In genomic region chr15:69298697-69299441, GRCh38 we compare ENCODE assay signal across 8 cellular contexts. TPM values are rescaled to one million over a fixed set of nuclear protein-coding genes. Genes with fewer than 3 reads are reported as not detected.
DNase-seq lines count a peak whose midpoint lies in the region; ATAC-seq and TF ChIP-seq lines count a peak whose summit lies in the region.

Gene PAQR5 (plus strand): TSS chr15:69298912. CDS start chr15:69360081, 61,169 bp downstream.

- H3K27me3 ChIP-seq in CD4-positive, alpha-beta T cell (ENCODE audit: control insufficient read depth, insufficient read depth, low read length) = peaks cover 42% of the 10 kb centered on the region
- peaks cover 42% of the 10 kb centered on the region for H3K27me3 ChIP-seq in cardiac muscle cell

- no peak within 1 kb of the TSS for H3K27ac ChIP-seq in CD4-positive, alpha-beta T cell (ENCODE audit: low read depth, low read length)
- H3K27ac ChIP-seq in cardiac muscle cell = no peak within 1 kb of the TSS

- POLR2A ChIA-PET in CD4-positive, alpha-beta T cell (lab: Charles Lee) = interaction anchor here (0.6 kb wide), 1 partner anchor 131 kb away, joined by 3 read pairs; no protein-coding TSS in a partner anchor
- POLR2A ChIA-PET in activated CD8-positive, alpha-beta T cell treated with anti-CD3 and anti-CD28 coated beads for 36 hours (lab: Charles Lee) = interaction anchor here (0.6 kb wide), 1 partner anchor 526 kb away, joined by 3 read pairs; no protein-coding TSS in a partner anchor

- H3K4me1 Mint-ChIP-seq in CD4-positive, alpha-beta T cell (ENCODE audit: low read depth) = no peaks in the 10 kb centered on the region
- H3K4me1 Mint-ChIP-seq in activated CD8-positive, alpha-beta T cell treated with anti-CD3 and anti-CD28 coated beads for 36 hours (ENCODE audit: low read depth) = peaks cover 3% of the 10 kb centered on the region
- H3K4me1 Mint-ChIP-seq in progenitor cell of endocrine pancreas (ENCODE audit: low read depth) = peaks cover 12% of the 10 kb centered on the region

- no peak within 1 kb of the TSS for H3K27ac Mint-ChIP-seq in CD4-positive, alpha-beta T cell
- H3K27ac Mint-ChIP-seq in activated CD8-positive, alpha-beta T cell treated with anti-CD3 and anti-CD28 coated beads for 36 hours = no peak within 1 kb of the TSS
- H3K27ac Mint-ChIP-seq in progenitor cell of endocrine pancreas = no peak within 1 kb of the TSS

- TF ChIP-seq CTCF in CD4-positive, alpha-beta T cell (IDR thresholded peaks at IDR 0.05) = no peak
- TF ChIP-seq CTCF in activated CD8-positive, alpha-beta T cell treated with anti-CD3 and anti-CD28 coated beads for 36 hours (IDR thresholded peaks at IDR 0.05) = no peak
- TF ChIP-seq CTCF in cardiac muscle cell (IDR thresholded peaks at IDR 0.05; ENCODE audit: low read depth, low read length) = no peak
- TF ChIP-seq CTCF in progenitor cell of endocrine pancreas (IDR thresholded peaks at IDR 0.05; ENCODE audit: unreplicated experiment) = no peak

- peak within 1 kb of the TSS; percentile 57 for H3K4me3 ChIP-seq in cardiac muscle cell

- intact Hi-C loops in CD4-positive, alpha-beta T cell (cut with DNase I, micrococcal nuclease) = no loop called here
- intact Hi-C loops in activated CD8-positive, alpha-beta T cell treated with anti-CD3 and anti-CD28 coated beads for 36 hours (cut with micrococcal nuclease) = no loop called here

- CTCF ChIA-PET in CD4-positive, alpha-beta T cell (lab: Charles Lee) = no interaction called here
- CTCF ChIA-PET in activated CD8-positive, alpha-beta T cell treated with anti-CD3 and anti-CD28 coated beads for 36 hours (lab: Charles Lee) = interaction anchor here (1.0 kb wide), 1 partner anchor 96 kb away, joined by 6 read pairs; no protein-coding TSS in a partner anchor

- no peaks in the 10 kb centered on the region for H3K9me3 Mint-ChIP-seq in CD4-positive, alpha-beta T cell
- H3K9me3 Mint-ChIP-seq in activated CD8-positive, alpha-beta T cell treated with anti-CD3 and anti-CD28 coated beads for 36 hours = no peaks in the 10 kb centered on the region
- H3K9me3 Mint-ChIP-seq in progenitor cell of endocrine pancreas (ENCODE audit: low read depth) = no peaks in the 10 kb centered on the region

- DNase-seq in CD4-positive, alpha-beta T cell = no peak
- peak; percentile 90 for DNase-seq in HuH-7 (ENCODE audit: low spot score)
- peak; percentile 11 for DNase-seq in activated CD8-positive, alpha-beta T cell treated with anti-CD3 and anti-CD28 coated beads for 36 hours
- peak; percentile 26 to 55 for DNase-seq in cardiac muscle cell (ENCODE audit: low read depth in 1 of 2, low spot score in 1 of 2)
- DNase-seq in progenitor cell of endocrine pancreas (ENCODE audit: low spot score, unreplicated experiment) = peak; percentile 43

- H3K36me3 Mint-ChIP-seq in CD4-positive, alpha-beta T cell (ENCODE audit: low read depth) = no peaks in the 10 kb centered on the region
- no peaks in the 10 kb centered on the region for H3K36me3 Mint-ChIP-seq in activated CD8-positive, alpha-beta T cell treated with anti-CD3 and anti-CD28 coated beads for 36 hours (ENCODE audit: low read depth)
- H3K36me3 Mint-ChIP-seq in progenitor cell of endocrine pancreas (ENCODE audit: insufficient read depth) = no peaks in the 10 kb centered on the region

- no peak for ATAC-seq in CD4-positive, alpha-beta T cell (ENCODE audit: poor library complexity)
- ATAC-seq in activated CD8-positive, alpha-beta T cell treated with anti-CD3 and anti-CD28 coated beads for 36 hours = peak; percentile 42
- ATAC-seq in HG02588 (IDR thresholded peaks at IDR 0.05; ENCODE audit: unreplicated experiment) = no peak
- no peak for ATAC-seq in HG03135 (IDR thresholded peaks at IDR 0.05; ENCODE audit: unreplicated experiment)
- no peak for ATAC-seq in HG03025 (IDR thresholded peaks at IDR 0.05; ENCODE audit: low FRiP score, unreplicated experiment)

- H3K4me3 Mint-ChIP-seq in CD4-positive, alpha-beta T cell = peak within 1 kb of the TSS; percentile 58
- peak within 1 kb of the TSS; percentile 26 for H3K4me3 Mint-ChIP-seq in activated CD8-positive, alpha-beta T cell treated with anti-CD3 and anti-CD28 coated beads for 36 hours
- H3K4me3 Mint-ChIP-seq in progenitor cell of endocrine pancreas (ENCODE audit: low read depth) = peak within 1 kb of the TSS; percentile 71

- H3K4me1 ChIP-seq in cardiac muscle cell (ENCODE audit: low read depth) = no peaks in the 10 kb centered on the region

- H3K9me3 ChIP-seq in CD4-positive, alpha-beta T cell (ENCODE audit: control insufficient read depth, low read length) = no peaks in the 10 kb centered on the region
- no peaks in the 10 kb centered on the region for H3K9me3 ChIP-seq in cardiac muscle cell (ENCODE audit: low read depth)

- peaks cover 82% of the 10 kb centered on the region for H3K27me3 Mint-ChIP-seq in CD4-positive, alpha-beta T cell
- peaks cover 41% of the 10 kb centered on the region for H3K27me3 Mint-ChIP-seq in activated CD8-positive, alpha-beta T cell treated with anti-CD3 and anti-CD28 coated beads for 36 hours
- peaks cover 40% of the 10 kb centered on the region for H3K27me3 Mint-ChIP-seq in progenitor cell of endocrine pancreas

- no peaks in the 10 kb centered on the region for H3K36me3 ChIP-seq in cardiac muscle cell

RNA-seq across cellular contexts. Expression of gene PAQR5, which starts in this region (rescaled TPM):
- total RNA-seq in CD4-positive, alpha-beta T cell = not detected
- total RNA-seq in activated CD8-positive, alpha-beta T cell treated with anti-CD3 and anti-CD28 coated beads for 36 hours = under 1 TPM in 1 of 2 experiments, not detected in 1; 0.14 TPM
- total RNA-seq in cardiac muscle cell (0.25 and 0.39 TPM in 2 replicates), progenitor cell of endocrine pancreas (12.6 and 14.6 TPM in 2 replicates)
- 0.18 and 1.3 TPM in 2 replicates for polyA plus RNA-seq in cardiac muscle cell

Comparison
In these comparisons a context has a peak if more than half of its experiments do, and no peak if none do; other contexts are left out.
1. Peak in DNase-seq and ATAC-seq in activated CD8-positive, alpha-beta T cell treated with anti-CD3 and anti-CD28 coated beads for 36 hours; RNA of the gene not detected or under 1 TPM.
2. DNase-seq: peak in HuH-7 (single experiment), cardiac muscle cell (2 of 2) and progenitor cell of endocrine pancreas (single experiment); none in CD4-positive, alpha-beta T cell (0 of 10).
3. Peak in every context shown above with its lines, with median percentiles within 50 percentile points of each other: H3K4me3 Mint-ChIP-seq.